Comparison of ENCODE assay signal across 8 cellular contexts in genomic region chr18:22170421-22171262, GRCh38. TPM values are rescaled to one million over a fixed set of nuclear protein-coding genes. Genes with fewer than 3 reads are reported as not detected.
DNase-seq lines count a peak whose midpoint lies in the region; ATAC-seq, FAIRE-seq and TF ChIP-seq lines count a peak whose summit lies in the region.

No MANE protein-coding gene starts in this region.

- H3K4me3 ChIP-seq in A549 (peak overlapping the region; percentile 72), HAP-1 (peak overlapping the region; percentile 47), fibroblast of villous mesenchyme (ENCODE audit: low read depth, low read length) (peak overlapping the region; percentile 88)

- H3K4me1 ChIP-seq in A549: peaks cover 20% of the 10 kb centered on the region; the same call in 2 of the 3 replicates
- H3K4me1 ChIP-seq in HAP-1: no peaks in the 10 kb centered on the region; the same call in 1 of the 2 replicates

- TF ChIP-seq CTCF in A549 (IDR thresholded peaks at IDR 0.05) (no peak), activated B cell treated with CpG ODN at 0.5 μM for 24 hours (IDR thresholded peaks at IDR 0.05) (no peak), fibroblast of villous mesenchyme (IDR thresholded peaks at IDR 0.05; ENCODE audit: insufficient read depth, low read depth, low read length) (no peak), osteocyte (IDR thresholded peaks at IDR 0.05) (no peak)

- WGBS in A549 (ENCODE audit: missing lambda C conversion rate): 74% methylated on average over 25 of the region's 66 CpGs

- no peak for TF ChIP-seq POLR2A in A549 (IDR thresholded peaks at IDR 0.05; ENCODE audit: low read length)

- intact Hi-C loops in activated B cell treated with CpG ODN at 0.5 μM for 24 hours (cut with micrococcal nuclease): no loop called here

- H3K4me3 Mint-ChIP-seq in activated B cell treated with CpG ODN at 0.5 μM for 24 hours (peak overlapping the region; percentile 76), osteocyte (ENCODE audit: unreplicated experiment) (peak overlapping the region; percentile 87)

- peak overlapping the region; percentile 72 to 97 for H3K27ac ChIP-seq in A549

- in situ Hi-C loops in HAP-1 (cut with MboI; ENCODE audit: low sequenced_read_pairs): no loop called here
- in situ Hi-C loops in G401 (cut with HindIII; ENCODE audit: low sequenced_read_pairs): no loop called here

- TF ChIP-seq RAD21 in A549 (conservative IDR thresholded peaks at IDR 0.05 in 1 of 2, IDR thresholded peaks at IDR 0.05 in 1 of 2): no peak

- peaks cover 27% of the 10 kb centered on the region for H3K27me3 ChIP-seq in HAP-1 (ENCODE audit: low read depth)

- POLR2A ChIA-PET in A549 (lab: Yijun Ruan, JAX): interaction anchor here (0.7 to 1.6 kb wide), 2 partner anchors 208 to 295 kb away, joined by 4 to 5 read pairs; no protein-coding TSS in a partner anchor
- POLR2A ChIA-PET in activated B cell treated with CpG ODN at 0.5 μM for 24 hours (lab: Charles Lee): no interaction called here

- no peaks in the 10 kb centered on the region for H3K36me3 ChIP-seq in HAP-1 (replicated peaks)

- H3K9me3 Mint-ChIP-seq in activated B cell treated with CpG ODN at 0.5 μM for 24 hours (no peaks in the 10 kb centered on the region), osteocyte (ENCODE audit: unreplicated experiment) (no peaks in the 10 kb centered on the region)

- DNase-seq in A549 (ENCODE audit: low read depth in 1 of 2, low spot score in 1 of 2): peak; percentile 15 to 27
- DNase-seq in HAP-1 (ENCODE audit: low spot score in 2 of 2): peak in 1 of 2 experiments; percentile 53
- DNase-seq in activated B cell treated with CpG ODN at 0.5 μM for 24 hours: no peak
- DNase-seq in fibroblast of villous mesenchyme (ENCODE audit: low read depth): peak; percentile 83
- peak; percentile 87 for DNase-seq in osteocyte (ENCODE audit: extremely low spot score, unreplicated experiment)
- no peak for DNase-seq in stimulated activated CD8-positive, alpha-beta memory T cell treated with anti-CD3 and anti-CD28 coated beads, Interleukin-4, amount 100 ng/mL, for 48 hours
- no peak for DNase-seq in G401 (ENCODE audit: low spot score)

- H3K4me1 Mint-ChIP-seq in activated B cell treated with CpG ODN at 0.5 μM for 24 hours (peaks cover 21% of the 10 kb centered on the region), osteocyte (ENCODE audit: unreplicated experiment) (peaks cover 39% of the 10 kb centered on the region)

- peak overlapping the region; percentile 91 for H3K4me2 ChIP-seq in A549

- H3K27me3 Mint-ChIP-seq in activated B cell treated with CpG ODN at 0.5 μM for 24 hours (peaks cover 64% of the 10 kb centered on the region), osteocyte (ENCODE audit: unreplicated experiment) (peaks cover 70% of the 10 kb centered on the region)

- no peak for TF ChIP-seq EP300 in A549 (IDR thresholded peaks at IDR 0.05)

- H3K36me3 Mint-ChIP-seq in activated B cell treated with CpG ODN at 0.5 μM for 24 hours (ENCODE audit: low read depth): no peaks in the 10 kb centered on the region
- H3K36me3 Mint-ChIP-seq in osteocyte (ENCODE audit: unreplicated experiment): no peaks in the 10 kb centered on the region

- ATAC-seq in A549 (peak in 1 of 2 experiments; percentile 32; a peak in 4 of 6 replicates), activated B cell treated with CpG ODN at 0.5 μM for 24 hours (ENCODE audit: low read depth) (no peak), HG02973 (IDR thresholded peaks at IDR 0.05; ENCODE audit: unreplicated experiment) (no peak)

- H3K9me3 ChIP-seq in A549 (no peaks in the 10 kb centered on the region), HAP-1 (no peaks in the 10 kb centered on the region)

- CTCF ChIA-PET in A549 (lab: Yijun Ruan, JAX) (interaction anchor here (1.3 to 1.6 kb wide), 2 partner anchors 178 to 190 kb away, joined by 3 to 4 read pairs; no protein-coding TSS in a partner anchor), activated B cell treated with CpG ODN at 0.5 μM for 24 hours (lab: Charles Lee) (no interaction called here)

- H3K27ac Mint-ChIP-seq in activated B cell treated with CpG ODN at 0.5 μM for 24 hours (no peak overlapping the region), osteocyte (ENCODE audit: unreplicated experiment) (peak overlapping the region; percentile 81)

- no peak for FAIRE-seq in A549 (lab: Jason Lieb, UNC)

TF ChIP-seq in A549, 52 proteins besides CTCF, POLR2A, EP300 and RAD21:
- TF ChIP-seq SREBF2 (IDR thresholded peaks at IDR 0.05) (no peak), FOSB (CRISPR knock-in tag; IDR thresholded peaks at IDR 0.05) (no peak), ELK1 (IDR thresholded peaks at IDR 0.05; ENCODE audit: low read depth, low read length) (no peak), NFE2L2 (conservative IDR thresholded peaks at IDR 0.05; ENCODE audit: low read length) (no peak), MAZ (IDR thresholded peaks at IDR 0.05; ENCODE audit: borderline replicate concordance, low read depth, low read length) (no peak), FOSL2 (IDR thresholded peaks at IDR 0.05) (no peak), FOSL2 (CRISPR knock-in tag; IDR thresholded peaks at IDR 0.05) (no peak), MAX (IDR thresholded peaks at IDR 0.05) (no peak), HMGXB4 (CRISPR knock-in tag; IDR thresholded peaks at IDR 0.05; ENCODE audit: borderline replicate concordance) (no peak), RFX5 (IDR thresholded peaks at IDR 0.05) (no peak), CEBPB (IDR thresholded peaks at IDR 0.05) (no peak), HOXB13 (CRISPR knock-in tag; IDR thresholded peaks at IDR 0.05; ENCODE audit: low read depth) (no peak), EHF (CRISPR knock-in tag; IDR thresholded peaks at IDR 0.05) (no peak)

RNA-seq across cellular contexts. Expression of gene GATA6, which starts 1.3 kb away (rescaled TPM):
- 0.97 and 1.2 TPM in 2 replicates for polyA plus RNA-seq in A549 (2011; rRNA removed)
- 0.70 and 1.2 TPM in 2 replicates for polyA plus RNA-seq in A549 (2012; cell fraction: cytosol; rRNA removed)
- 2.2 and 2.5 TPM in 2 replicates for polyA plus RNA-seq in A549 (2012; cell fraction: nucleus; rRNA removed)
- polyA plus RNA-seq in A549 (2017; fragmentation: RNase III; extraction: RNeasy Plus Mini Kit Qiagen cat#74134 plus additional on column Dnase treatment): 1.3 to 1.6 TPM (median 1.4 TPM) in 3 replicates
- polyA minus RNA-seq in A549 (2011; rRNA and poly(A)+ RNA removed): 0.37 and 0.78 TPM in 2 replicates
- total RNA-seq in activated B cell treated with CpG ODN at 0.5 μM for 24 hours: not detected in 2 replicates
- 5.2 and 8.7 TPM in 2 replicates for total RNA-seq in fibroblast of villous mesenchyme
- 1.9 and 2.4 TPM in 2 replicates for total RNA-seq in osteocyte
- 0.31 and 2.6 TPM in 2 replicates for total RNA-seq in G401 (2014; rRNA removed; shearing (Covaris generic))

Comparison
In these comparisons a context has a peak if more than half of its experiments do, and no peak if none do; other contexts are left out.
1. DNase-seq: peak in A549 (2 of 2), fibroblast of villous mesenchyme (single experiment) and osteocyte (single experiment); none in activated B cell treated with CpG ODN at 0.5 μM for 24 hours (single experiment), stimulated activated CD8-positive, alpha-beta memory T cell treated with anti-CD3 and anti-CD28 coated beads, Interleukin-4, amount 100 ng/mL, for 48 hours (single experiment) and G401 (single experiment).
2. Peak in every context shown above with its lines, with median percentiles within 50 percentile points of each other: H3K4me3 ChIP-seq.